22 cellular contexts compared by ENCODE assay signal in genomic region chr12:63445266-63445665, GRCh38.
"Had no signal": no experiment of that assay in that cellular context is flagged by ENCODE, and none has a peak within 500 bp of the region (broad histone marks: within the 10 kb centered on the region; RNA-seq: fewer than 3 reads in every experiment).

No MANE protein-coding gene starts in this region.

- H3K36me3 ChIP-seq: adrenal gland, colonic mucosa, gastrocnemius medialis, pancreas, prostate gland, transverse colon had no signal

- H3K4me1 ChIP-seq: adrenal gland, body of pancreas, colonic mucosa, gastrocnemius medialis, pancreas, prostate gland, transverse colon had no signal

- H3K27me3 ChIP-seq: adrenal gland, body of pancreas, colonic mucosa, gastrocnemius medialis, pancreas, transverse colon had no signal

- H3K4me3 ChIP-seq: adrenal gland, body of pancreas, colonic mucosa, gastrocnemius medialis, pancreas, prostate gland, transverse colon had no signal

- H3K9me3 ChIP-seq: adrenal gland, body of pancreas, colonic mucosa, gastrocnemius medialis, pancreas, prostate gland, transverse colon had no signal

- DNase-seq: activated B cell treated with CpG ODN at 0.5 μM for 24 hours; activated CD4-positive, alpha-beta T cell treated with anti-CD3 and anti-CD28 coated beads for 36 hours; activated CD8-positive, alpha-beta memory T cell treated with anti-CD3 and anti-CD28 coated beads, Interleukin-2, amount 50 U/mL, for 4 hours; activated effector memory CD4-positive, alpha-beta T cell treated with anti-CD3 and anti-CD28 coated beads, Interleukin-2, amount 50 U/mL, for 16 hours; activated naive CD4-positive, alpha-beta T cell treated with anti-CD3 and anti-CD28 coated beads for 36 hours; activated naive CD8-positive, alpha-beta T cell treated with anti-CD3 and anti-CD28 coated beads for 36 hours; activated T-cell treated with anti-CD3 and anti-CD28 coated beads, Interleukin-2, amount 50 U/mL, for 1 hour; adrenal gland; aorta; body of pancreas; cerebellar nuclear complex; colonic mucosa; effector CD8-positive, alpha-beta T cell; gastrocnemius medialis; glutamatergic neuron; left colon; mammary epithelial cell; pancreas; stimulated activated naive CD4-positive, alpha-beta T cell; transverse colon had no signal

- H3K27ac ChIP-seq: adrenal gland, body of pancreas, colonic mucosa, epithelial cell of prostate, gastrocnemius medialis, pancreas, prostate gland, transverse colon had no signal

- ATAC-seq: activated CD4-positive, alpha-beta T cell treated with anti-CD3 and anti-CD28 coated beads for 36 hours; body of pancreas; gastrocnemius medialis; left colon; pancreas had no signal
